ENCODE assay signal across 7 cellular contexts in the genomic region with DNA sequence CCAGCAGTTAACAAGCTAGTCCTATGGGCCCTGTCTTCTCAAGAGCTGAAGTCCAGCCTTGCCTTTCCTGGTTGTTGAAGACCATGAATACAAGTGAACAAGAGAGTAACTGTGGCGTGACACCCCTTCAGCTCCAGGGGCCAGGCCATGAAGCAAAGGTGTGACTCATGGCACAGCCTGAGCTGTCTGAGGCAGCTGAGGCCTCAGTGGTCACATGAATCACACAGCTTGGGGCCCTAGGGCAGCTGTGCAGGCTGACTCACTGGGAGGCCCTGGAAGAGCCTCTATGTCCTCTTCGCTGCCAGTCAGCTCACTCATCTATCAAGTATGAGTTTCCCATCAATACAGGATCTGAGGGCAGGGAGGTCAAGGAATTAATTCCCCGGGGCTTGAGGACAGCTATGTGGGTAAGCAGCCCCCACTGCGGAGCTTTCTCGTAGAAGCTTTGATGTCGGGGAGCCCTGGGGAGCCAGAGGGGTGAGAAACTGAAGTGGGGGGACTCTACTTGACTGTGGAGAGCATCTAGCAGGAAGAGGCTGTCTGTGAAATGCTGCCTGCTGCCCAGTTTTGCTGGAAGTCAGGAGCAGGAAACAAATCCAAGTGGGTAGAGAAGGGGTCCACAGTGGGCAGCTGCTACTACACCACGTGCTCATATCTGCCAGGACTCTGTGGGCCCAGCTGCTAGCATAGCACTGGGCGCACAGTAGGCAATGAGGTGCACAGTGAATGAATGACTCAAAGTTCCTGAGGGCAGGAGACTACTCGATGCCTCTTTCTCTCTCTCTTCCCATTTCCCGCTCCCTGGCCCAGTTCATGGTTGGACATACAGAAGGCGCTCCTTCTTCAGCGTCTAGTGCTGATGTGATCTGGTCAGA. TPM values are rescaled to one million over a fixed set of nuclear protein-coding genes. Genes with fewer than 3 reads are reported as not detected.
DNase-seq lines count a peak whose midpoint lies in the region; ATAC-seq and FAIRE-seq lines count a peak whose summit lies in the region.

No MANE protein-coding gene starts in this region.

- ATAC-seq in activated CD4-positive, CD25-positive, alpha-beta regulatory T cell treated with anti-CD3 and anti-CD28 coated beads, Interleukin-2, amount 50 U/mL, for 24 hours, result peak; percentile 98 to 99
- ATAC-seq in HG03039 (IDR thresholded peaks at IDR 0.05; ENCODE audit: unreplicated experiment) (no peak), HG02798 (IDR thresholded peaks at IDR 0.05; ENCODE audit: poor library complexity, unreplicated experiment) (no peak), GM18870 (IDR thresholded peaks at IDR 0.05; ENCODE audit: unreplicated experiment) (no peak)

- DNase-seq in HTR-8/SVneo (ENCODE audit: insufficient read length, low spot score) (peak; percentile 98), posterior vena cava (ENCODE audit: low spot score) (peak; percentile 90)

- H3K9me3 Mint-ChIP-seq in dendritic cell treated with granulocyte-macrophage colony-stimulating factor and Interleukin-4, amounts not matched to agents 40 ng/mL and 50 ng/mL, for 4 days, result no peaks in the 10 kb centered on the region

- peak overlapping the region; percentile 37 for H3K27ac Mint-ChIP-seq in dendritic cell treated with granulocyte-macrophage colony-stimulating factor and Interleukin-4, amounts not matched to agents 40 ng/mL and 50 ng/mL, for 4 days

- no peaks in the 10 kb centered on the region for H3K27me3 Mint-ChIP-seq in dendritic cell treated with granulocyte-macrophage colony-stimulating factor and Interleukin-4, amounts not matched to agents 40 ng/mL and 50 ng/mL, for 4 days

- H3K36me3 Mint-ChIP-seq in dendritic cell treated with granulocyte-macrophage colony-stimulating factor and Interleukin-4, amounts not matched to agents 40 ng/mL and 50 ng/mL, for 4 days (ENCODE audit: low read depth), result peaks cover 47% of the 10 kb centered on the region

- H3K4me1 Mint-ChIP-seq in dendritic cell treated with granulocyte-macrophage colony-stimulating factor and Interleukin-4, amounts not matched to agents 40 ng/mL and 50 ng/mL, for 4 days (ENCODE audit: low read depth), result peaks cover 28% of the 10 kb centered on the region

- intact Hi-C loops in dendritic cell treated with granulocyte-macrophage colony-stimulating factor and Interleukin-4, amounts not matched to agents 40 ng/mL and 50 ng/mL, for 4 days (cut with micrococcal nuclease), result no loop called here
- intact Hi-C loops in posterior vena cava (cut with DNase I), result loop anchor here (2.0 to 5.0 kb wide), 2 partner anchors 136 to 141 kb away; no protein-coding TSS in a partner anchor

- peak; percentile 96 for FAIRE-seq in HTR-8/SVneo (lab: Jason Lieb, UNC)

- no peak overlapping the region for H3K4me3 Mint-ChIP-seq in dendritic cell treated with granulocyte-macrophage colony-stimulating factor and Interleukin-4, amounts not matched to agents 40 ng/mL and 50 ng/mL, for 4 days

RNA-seq across cellular contexts. Expression of gene FAM83C, which starts 13.7 kb away (rescaled TPM):
- total RNA-seq in posterior vena cava, result not detected

RNA-seq across cellular contexts. Expression of gene EIF6, which starts 21.3 kb away (rescaled TPM):
- 10 to 100 TPM; 61.9 to 89.7 TPM for total RNA-seq in posterior vena cava

RNA-seq across cellular contexts. Expression of gene MMP24OS, which starts 28.0 kb away (rescaled TPM):
- 10 to 100 TPM; 40.4 to 54.6 TPM for total RNA-seq in posterior vena cava

Comparison
In these comparisons a context has a peak if more than half of its experiments do, and no peak if none do; other contexts are left out.
1. ATAC-seq: peak in activated CD4-positive, CD25-positive, alpha-beta regulatory T cell treated with anti-CD3 and anti-CD28 coated beads, Interleukin-2, amount 50 U/mL, for 24 hours (2 of 2); none in HG03039 (single experiment), HG02798 (single experiment) and GM18870 (single experiment).